Comparison of ENCODE assay signal across 1 cellular context in genomic region chr19:16830679-16831078, GRCh38.
TF ChIP-seq lines count a peak whose summit lies in the region.

No MANE protein-coding gene starts in this region.

TF ChIP-seq in endothelial cell of umbilical vein, 7 proteins besides CTCF, POLR2A, EP300 and RAD21:
- TF ChIP-seq GATA2 (IDR thresholded peaks at IDR 0.05; ENCODE audit: insufficient read depth, insufficient read length, low read depth, low read length): no peak
